Comparison of ENCODE assay signal across 8 cellular contexts in the genomic region with DNA sequence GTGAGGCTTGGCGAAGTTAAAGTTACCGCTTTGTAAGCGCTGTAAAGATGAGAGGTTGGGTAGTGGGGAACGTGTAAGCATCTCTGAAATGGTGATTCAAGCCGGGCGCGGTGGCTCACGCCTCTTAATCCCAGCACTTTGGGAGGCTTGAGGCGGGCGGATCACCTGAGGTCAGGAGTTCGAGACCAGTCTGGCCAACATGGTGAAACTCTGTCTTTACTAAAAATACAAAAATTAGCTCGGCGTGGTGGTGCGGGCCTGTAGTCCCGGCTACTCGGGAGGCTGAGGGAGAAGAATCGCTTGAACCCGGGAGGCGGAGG. TPM values are rescaled to one million over a fixed set of nuclear protein-coding genes. Genes with fewer than 3 reads are reported as not detected.
DNase-seq lines count a peak whose midpoint lies in the region; ATAC-seq and TF ChIP-seq lines count a peak whose summit lies in the region.
"Not testable (repeated sequence)": the region's sequence is repeated elsewhere in the genome, so short reads cannot be mapped to it uniquely, and the experiment has no call there.

No MANE protein-coding gene starts in this region.

- POLR2A ChIA-PET in activated CD4-positive, alpha-beta T cell treated with anti-CD3 and anti-CD28 coated beads, Interleukin-2, amount 10 ng/mL, durations not matched to agents 7 days and 5 days (lab: Charles Lee); MCF 10A (lab: Yijun Ruan, JAX): not testable (repeated sequence)

- H3K36me3 Mint-ChIP-seq in activated CD4-positive, alpha-beta T cell treated with anti-CD3 and anti-CD28 coated beads, Interleukin-2, amount 10 ng/mL, durations not matched to agents 7 days and 5 days (ENCODE audit: low read depth), result peaks cover 20% of the 10 kb centered on the region
- H3K36me3 Mint-ChIP-seq in MCF 10A (ENCODE audit: insufficient read depth, unreplicated experiment), result peaks cover 40% of the 10 kb centered on the region
- H3K36me3 Mint-ChIP-seq in progenitor cell of endocrine pancreas (ENCODE audit: insufficient read depth), result not testable (repeated sequence)

- peak overlapping the region; percentile 95 for H2AFZ ChIP-seq in DND-41 (ENCODE audit: low read depth, low read length)

- not testable (repeated sequence) for H3K9me3 Mint-ChIP-seq in activated CD4-positive, alpha-beta T cell treated with anti-CD3 and anti-CD28 coated beads, Interleukin-2, amount 10 ng/mL, durations not matched to agents 7 days and 5 days; MCF 10A (ENCODE audit: unreplicated experiment); progenitor cell of endocrine pancreas (ENCODE audit: low read depth)

- H3K4me1 ChIP-seq in DND-41 (ENCODE audit: insufficient read depth, low read length), result peaks cover 17% of the 10 kb centered on the region
- not testable (repeated sequence) for H3K4me1 ChIP-seq in lung (ENCODE audit: control insufficient read depth in 2 of 2, insufficient read depth in 2 of 2, low read length in 2 of 2)
- H3K4me1 ChIP-seq in tibial nerve, result peaks cover 0 to 22% (median 3%) of the 10 kb centered on the region in 4 donors

- not testable (repeated sequence) for H4K20me1 ChIP-seq in DND-41 (ENCODE audit: insufficient read depth, low read length)

- 37 to 39% methylated on average over 19 of the region's 19 CpGs for whole genome bisulfite sequencing in lung, 2 donors
- WGBS in tibial nerve, 2 donors, result 43 to 47% methylated on average over 19 of the region's 19 CpGs

- not testable (repeated sequence) for ATAC-seq in DND-41 (ENCODE audit: insufficient read depth, low read depth); lung (ENCODE audit: insufficient read depth, low FRiP score)

- H3K4me3 ChIP-seq in DND-41 (ENCODE audit: low read depth in 1 of 2, low read length in 2 of 2) (peak overlapping the region; percentile 55 to 82; a peak in 3 of 4 replicates), NB4 (ENCODE audit: low read depth, low read length) (peak overlapping the region; percentile 100), fibroblast of pulmonary artery (replicated peaks; ENCODE audit: low read depth, low read length) (peak overlapping the region; percentile 82), lung (peak overlapping the region; percentile 65), tibial nerve (peak overlapping the region; percentile 50 to 95 (median 86))

- not testable (repeated sequence) for BruUV-seq in MCF 10A (replicated peaks; lab: Mats Ljungman, UMichigan)

- not testable (repeated sequence) for H3K27me3 ChIP-seq in DND-41 (ENCODE audit: insufficient read depth, low read length, poor library complexity); lung (ENCODE audit: control insufficient read depth, insufficient read depth); tibial nerve

- H3K4me2 ChIP-seq in DND-41 (ENCODE audit: insufficient read depth, low read length), result peak overlapping the region; percentile 69

- H3K36me3 ChIP-seq in DND-41 (ENCODE audit: insufficient read depth, low read length) (peaks cover 34% of the 10 kb centered on the region), tibial nerve (peaks cover 0 to 34% (median 0%) of the 10 kb centered on the region in 3 donors)
- H3K36me3 ChIP-seq in lung (ENCODE audit: control insufficient read depth in 2 of 2, insufficient read depth in 2 of 2, low read length in 2 of 2), result not testable (repeated sequence)

- peak overlapping the region; percentile 94 for H3K4me3 Mint-ChIP-seq in activated CD4-positive, alpha-beta T cell treated with anti-CD3 and anti-CD28 coated beads, Interleukin-2, amount 10 ng/mL, durations not matched to agents 7 days and 5 days
- H3K4me3 Mint-ChIP-seq in MCF 10A (ENCODE audit: unreplicated experiment), result peak overlapping the region; percentile 99
- peak overlapping the region; percentile 92 for H3K4me3 Mint-ChIP-seq in progenitor cell of endocrine pancreas (ENCODE audit: low read depth)

- not testable (repeated sequence) for TF ChIP-seq CTCF in DND-41 (IDR thresholded peaks at IDR 0.05; ENCODE audit: borderline replicate concordance, extremely low read depth, low read length, poor library complexity, severe bottlenecking); NB4 (IDR thresholded peaks at IDR 0.05; ENCODE audit: low read depth, low read length); MCF 10A (IDR thresholded peaks at IDR 0.05; ENCODE audit: unreplicated experiment); fibroblast of pulmonary artery (IDR thresholded peaks at IDR 0.05; ENCODE audit: low read length, missing control alignments); lung (IDR thresholded peaks at IDR 0.05; ENCODE audit: control extremely low read depth, extremely low read depth); progenitor cell of endocrine pancreas (IDR thresholded peaks at IDR 0.05; ENCODE audit: unreplicated experiment); tibial nerve (IDR thresholded peaks at IDR 0.05)

- H3K9ac ChIP-seq in DND-41 (ENCODE audit: low read depth, low read length), result peak overlapping the region; percentile 79

- H3K4me1 Mint-ChIP-seq in activated CD4-positive, alpha-beta T cell treated with anti-CD3 and anti-CD28 coated beads, Interleukin-2, amount 10 ng/mL, durations not matched to agents 7 days and 5 days, result peaks cover 24% of the 10 kb centered on the region
- H3K4me1 Mint-ChIP-seq in MCF 10A (ENCODE audit: insufficient read depth, unreplicated experiment); progenitor cell of endocrine pancreas (ENCODE audit: low read depth): not testable (repeated sequence)

- intact Hi-C loops in MCF 10A (cut with micrococcal nuclease), result loop anchor here (5.0 kb wide), 1 partner anchor 65 kb away; the partner anchor contains the start of gene ZNF713

- TF ChIP-seq EP300 in tibial nerve (IDR thresholded peaks at IDR 0.05), result not testable (repeated sequence)

- DNase-seq in DND-41; NB4 (ENCODE audit: low read depth); activated CD4-positive, alpha-beta T cell treated with anti-CD3 and anti-CD28 coated beads, Interleukin-2, amount 10 ng/mL, durations not matched to agents 7 days and 5 days; MCF 10A (ENCODE audit: unreplicated experiment); fibroblast of pulmonary artery (ENCODE audit: low read depth); lung (ENCODE audit: low spot score); progenitor cell of endocrine pancreas (ENCODE audit: low spot score, unreplicated experiment); tibial nerve (ENCODE audit: low spot score in 2 of 2): not testable (repeated sequence)

- not testable (repeated sequence) for H3K9me3 ChIP-seq in DND-41 (ENCODE audit: insufficient read depth, low read length, severe bottlenecking); lung (ENCODE audit: control insufficient read depth in 2 of 2, insufficient read depth in 1 of 2, low read length in 1 of 2); tibial nerve

- CTCF ChIA-PET in activated CD4-positive, alpha-beta T cell treated with anti-CD3 and anti-CD28 coated beads, Interleukin-2, amount 10 ng/mL, durations not matched to agents 7 days and 5 days (lab: Charles Lee), result interaction anchor here (0.6 kb wide), 1 partner anchor 9 kb away, joined by 3 read pairs; no protein-coding TSS in a partner anchor
- CTCF ChIA-PET in MCF 10A (lab: Yijun Ruan, JAX), result not testable (repeated sequence)

- H3K27ac ChIP-seq in DND-41 (ENCODE audit: low read length) (peak overlapping the region; percentile 80), lung (ENCODE audit: low read depth in 1 of 2, low read length in 1 of 2) (peak overlapping the region; percentile 71 to 76), tibial nerve (peak overlapping the region; percentile 61 to 91 (median 82))

- peak overlapping the region; percentile 97 for H3K27ac Mint-ChIP-seq in activated CD4-positive, alpha-beta T cell treated with anti-CD3 and anti-CD28 coated beads, Interleukin-2, amount 10 ng/mL, durations not matched to agents 7 days and 5 days
- H3K27ac Mint-ChIP-seq in MCF 10A (ENCODE audit: low read depth, unreplicated experiment) (peak overlapping the region; percentile 99), progenitor cell of endocrine pancreas (peak overlapping the region; percentile 97)

- TF ChIP-seq POLR2A in NB4 (IDR thresholded peaks at IDR 0.05; ENCODE audit: extremely low read depth, insufficient read length); tibial nerve (IDR thresholded peaks at IDR 0.05): not testable (repeated sequence)

- not testable (repeated sequence) for H3K27me3 Mint-ChIP-seq in activated CD4-positive, alpha-beta T cell treated with anti-CD3 and anti-CD28 coated beads, Interleukin-2, amount 10 ng/mL, durations not matched to agents 7 days and 5 days; MCF 10A (ENCODE audit: insufficient read depth, unreplicated experiment); progenitor cell of endocrine pancreas

- peaks cover 30% of the 10 kb centered on the region for H3K79me2 ChIP-seq in DND-41 (ENCODE audit: insufficient read depth, low read length)

RNA-seq across cellular contexts. Expression of gene MRPS17, which starts 0.6 kb away (rescaled TPM):
- 10 to 100 TPM; 11.8 to 14.9 TPM for total RNA-seq in activated CD4-positive, alpha-beta T cell treated with anti-CD3 and anti-CD28 coated beads, Interleukin-2, amount 10 ng/mL, durations not matched to agents 7 days and 5 days
- total RNA-seq in MCF 10A (2022) (31.0 and 36.9 TPM in 2 replicates), lung (10 to 100 TPM in 1 of 2 donors, 1 to 10 TPM in 1; 6.4 to 12.7 TPM), progenitor cell of endocrine pancreas (15.8 and 16.3 TPM in 2 replicates), tibial nerve (1 to 10 TPM; 2.2 to 7.5 (median 3.8) TPM)
- polyA plus RNA-seq in lung, result 10 to 100 TPM; 12.4 to 14.8 TPM

RNA-seq across cellular contexts. Expression of gene NIPSNAP2, which starts 12.1 kb away (rescaled TPM):
- 10 to 100 TPM; 35.4 to 38.6 TPM for total RNA-seq in activated CD4-positive, alpha-beta T cell treated with anti-CD3 and anti-CD28 coated beads, Interleukin-2, amount 10 ng/mL, durations not matched to agents 7 days and 5 days
- 57.9 and 62.8 TPM in 2 replicates for total RNA-seq in MCF 10A (2022)
- total RNA-seq in lung, result 10 to 100 TPM; 60.1 to 65.2 TPM
- polyA plus RNA-seq in lung, result 10 to 100 TPM; 37.2 to 42.1 TPM
- 50.3 and 56.3 TPM in 2 replicates for total RNA-seq in progenitor cell of endocrine pancreas
- 10 to 100 TPM; 54.4 to 61.0 (median 59.0) TPM for total RNA-seq in tibial nerve
